ENCODE assay signal across 8 cellular contexts in the genomic region with DNA sequence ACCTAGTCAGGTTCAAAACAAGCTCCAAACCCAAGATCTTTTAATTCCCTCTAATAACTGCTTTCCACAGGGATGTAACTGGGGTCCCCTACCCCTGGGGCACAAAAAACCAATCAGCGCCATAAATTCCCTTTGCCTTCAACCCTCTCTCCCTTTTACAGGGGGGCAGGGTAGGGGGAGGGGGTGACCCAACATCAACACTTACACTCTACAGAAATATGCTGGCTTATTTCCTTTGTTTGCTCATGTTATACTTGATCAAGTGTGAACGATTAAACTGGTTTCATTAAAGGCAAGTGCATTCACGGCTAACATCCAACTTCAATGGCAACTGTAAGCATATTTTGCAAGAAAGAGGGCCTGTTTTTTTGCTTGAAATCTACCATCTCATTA. TPM values are rescaled to one million over a fixed set of nuclear protein-coding genes. Genes with fewer than 3 reads are reported as not detected.
DNase-seq lines count a peak whose midpoint lies in the region; ATAC-seq, FAIRE-seq and TF ChIP-seq lines count a peak whose summit lies in the region.

No MANE protein-coding gene starts in this region.

- H3K9me3 ChIP-seq in adipocyte (ENCODE audit: control insufficient read depth, low read length), result no peaks in the 10 kb centered on the region
- no peaks in the 10 kb centered on the region for H3K9me3 ChIP-seq in keratinocyte (ENCODE audit: control insufficient read depth, low read depth, low read length)

- peak; percentile 10 for DNase-seq in NCI-H526 treated with DMSO at 0.1 percent for 48 hours (lab: John Stamatoyannopoulos, UW)
- DNase-seq in NCI-H526 (lab: John Stamatoyannopoulos, UW), result no peak
- DNase-seq in adipocyte (ENCODE audit: low read depth), result peak; percentile 48
- DNase-seq in keratinocyte (ENCODE audit: low read depth, low spot score), result no peak
- peak; percentile 41 for DNase-seq in superior temporal gyrus (ENCODE audit: extremely low spot score)
- DNase-seq in mesenteric fat pad (ENCODE audit: low spot score), result no peak
- DNase-seq in foreskin melanocyte, result no peak

- H3K9me1 ChIP-seq in keratinocyte (ENCODE audit: control insufficient read depth, extremely low read depth, insufficient read depth, low read length), result no peaks in the 10 kb centered on the region

- ATAC-seq in HG03025 (IDR thresholded peaks at IDR 0.05; ENCODE audit: low FRiP score, unreplicated experiment), result no peak

- TF ChIP-seq CTCF in keratinocyte (optimal IDR thresholded peaks at IDR 0.05 in 1 of 3, IDR thresholded peaks at IDR 0.05 in 1 of 3, conservative IDR thresholded peaks at IDR 0.05 in 1 of 3; ENCODE audit: extremely low read depth in 1 of 3, insufficient read depth in 2 of 3, low read length in 3 of 3), result no peak

- no peak overlapping the region for H2AFZ ChIP-seq in keratinocyte (ENCODE audit: control insufficient read depth, low read length)

- peak overlapping the region; percentile 79 for H3K27ac ChIP-seq in keratinocyte (ENCODE audit: control insufficient read depth, insufficient read depth, low read length)

- H3K9ac ChIP-seq in adipocyte (ENCODE audit: low read length) (peak overlapping the region; percentile 93), keratinocyte (ENCODE audit: control insufficient read depth, extremely low read depth, insufficient read depth, low read length) (peak overlapping the region; percentile 87)

- H3K4me3 ChIP-seq in adipocyte (ENCODE audit: low read length) (peak overlapping the region; percentile 93), keratinocyte (ENCODE audit: control insufficient read depth in 2 of 3, extremely low read depth in 1 of 3, insufficient read depth in 2 of 3, low read depth in 1 of 3, low read length in 3 of 3) (peak overlapping the region; percentile 73 to 91 (median 91))

- H3K4me1 ChIP-seq in adipocyte (ENCODE audit: control insufficient read depth, insufficient read depth, low read length) (peaks cover 63% of the 10 kb centered on the region), keratinocyte (ENCODE audit: control insufficient read depth, extremely low read depth, insufficient read depth, low read length) (peaks cover 34% of the 10 kb centered on the region)

- peak; percentile 23 for FAIRE-seq in keratinocyte (lab: Jason Lieb, UNC)

- peaks cover 71% of the 10 kb centered on the region for H3K79me2 ChIP-seq in keratinocyte (ENCODE audit: control insufficient read depth, insufficient read depth, low read length)

- peak overlapping the region; percentile 89 for H3K4me2 ChIP-seq in keratinocyte (ENCODE audit: control insufficient read depth, extremely low read depth, insufficient read depth, low read depth, low read length)

- H3K36me3 ChIP-seq in adipocyte (ENCODE audit: control insufficient read depth, insufficient read depth, low read length, severe bottlenecking), result no peaks in the 10 kb centered on the region
- H3K36me3 ChIP-seq in keratinocyte (ENCODE audit: control insufficient read depth in 2 of 2, extremely low read depth in 1 of 2, insufficient read depth in 2 of 2, low read length in 2 of 2), result no peaks in the 10 kb centered on the region

- H3K27me3 ChIP-seq in adipocyte (replicated peaks; ENCODE audit: control insufficient read depth, insufficient read depth, low read length), result no peaks in the 10 kb centered on the region
- no peaks in the 10 kb centered on the region for H3K27me3 ChIP-seq in keratinocyte (ENCODE audit: control insufficient read depth, extremely low read depth, insufficient read depth, low read length)

- peaks cover 3% of the 10 kb centered on the region for H4K20me1 ChIP-seq in keratinocyte (ENCODE audit: control insufficient read depth, extremely low read depth, insufficient read depth, low read length)

- dilution Hi-C loops in keratinocyte (cut with MboI; ENCODE audit: extremely low pct_ligation_motif_present, low sequenced_read_pairs), result no loop called here

RNA-seq across cellular contexts. Expression of a gene that starts 2.9 kb away (rescaled TPM):
- polyA plus RNA-seq in keratinocyte, result 64.4 to 116 TPM (median 76.0 TPM) in 3 replicates
- 23.8 TPM for polyA plus RNA-seq in keratinocyte (2011; ENCODE audit: low read depth)
- 65.8 and 80.6 TPM in 2 replicates for polyA plus RNA-seq in keratinocyte (2011; cell fraction: cytosol; rRNA removed)
- polyA plus RNA-seq in keratinocyte (2011; cell fraction: nucleus; rRNA removed), result 92.7 and 95.9 TPM in 2 replicates
- polyA plus RNA-seq in keratinocyte (2012; ENCODE audit: low replicate concordance), result 37.8 and 86.0 TPM in 2 replicates
- 78.7 to 223 TPM (median 113 TPM) in 3 replicates for polyA minus RNA-seq in keratinocyte
- 139 TPM for polyA minus RNA-seq in keratinocyte (2011; cell fraction: cytosol; rRNA and poly(A)+ RNA removed)
- 72.5 and 86.6 TPM in 2 replicates for polyA minus RNA-seq in keratinocyte (2011; cell fraction: nucleus; rRNA and poly(A)+ RNA removed)
- total RNA-seq in mesenteric fat pad, result 56.5 TPM

Comparison
In these comparisons a context has a peak if more than half of its experiments do, and no peak if none do; other contexts are left out.
1. DNase-seq: peak in NCI-H526 treated with DMSO at 0.1 percent for 48 hours (single experiment), adipocyte (single experiment) and superior temporal gyrus (single experiment); none in NCI-H526 (0 of 2), keratinocyte (single experiment), mesenteric fat pad (single experiment) and foreskin melanocyte (single experiment).